Comparison of ENCODE assay signal across 1 cellular context in the genomic region with DNA sequence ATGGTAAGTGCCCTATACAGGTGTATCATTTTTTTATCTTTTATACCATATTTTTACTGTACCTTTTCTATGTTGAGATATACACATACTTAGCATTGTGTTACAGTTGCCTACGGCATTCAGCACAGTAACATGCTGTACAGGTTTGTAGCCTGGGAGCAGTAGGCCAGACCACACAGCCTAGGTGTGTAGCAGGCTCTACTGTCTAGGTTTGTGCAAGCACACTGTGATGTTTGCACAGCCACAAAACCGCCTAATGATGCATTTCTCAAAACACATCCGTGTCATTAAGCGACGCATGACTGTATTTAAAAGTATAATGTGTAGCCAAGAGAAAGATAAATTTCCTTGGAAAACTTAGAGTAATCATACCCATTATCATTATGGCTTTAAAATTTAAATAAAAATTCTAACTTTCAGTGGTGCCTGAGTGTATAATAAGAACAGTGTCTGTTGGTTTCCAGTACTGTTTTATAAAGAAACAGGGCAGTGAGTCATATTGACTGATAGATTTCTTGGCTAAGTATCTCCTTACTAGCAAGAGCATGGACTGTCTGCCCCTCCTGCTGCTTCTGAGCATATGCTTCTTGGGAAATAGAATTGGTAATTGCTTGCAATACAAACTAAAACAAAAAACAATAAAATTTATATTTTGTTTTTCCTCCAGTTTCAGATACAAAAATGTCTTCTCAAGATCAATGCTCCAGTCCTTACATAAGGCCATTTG.
TF ChIP-seq lines count a peak whose summit lies in the region.

No MANE protein-coding gene starts in this region.

TF ChIP-seq in endothelial cell of umbilical vein, 7 proteins besides CTCF, POLR2A, EP300 and RAD21 (continued from another document):
- TF ChIP-seq, protein P1, sequence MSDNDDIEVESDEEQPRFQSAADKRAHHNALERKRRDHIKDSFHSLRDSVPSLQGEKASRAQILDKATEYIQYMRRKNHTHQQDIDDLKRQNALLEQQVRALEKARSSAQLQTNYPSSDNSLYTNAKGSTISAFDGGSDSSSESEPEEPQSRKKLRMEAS (IDR thresholded peaks at IDR 0.05; ENCODE audit: insufficient read depth, insufficient read length) = no peak
- no peak for TF ChIP-seq POLR2AphosphoS5 (IDR thresholded peaks at IDR 0.05; ENCODE audit: insufficient read depth, low read depth, low read length)
- no peak for TF ChIP-seq JUN (IDR thresholded peaks at IDR 0.05; ENCODE audit: borderline replicate concordance, insufficient read depth, insufficient read length, low read depth)
- no peak for TF ChIP-seq GATA2 (IDR thresholded peaks at IDR 0.05; ENCODE audit: insufficient read depth, insufficient read length, low read depth, low read length)
- TF ChIP-seq FOS (IDR thresholded peaks at IDR 0.05; ENCODE audit: borderline replicate concordance, insufficient read depth, low read length) = no peak
- no peak for TF ChIP-seq MYC (IDR thresholded peaks at IDR 0.05; ENCODE audit: low read depth, low read length)
